Comparison of ENCODE assay signal across 1 cellular context in the genomic region with DNA sequence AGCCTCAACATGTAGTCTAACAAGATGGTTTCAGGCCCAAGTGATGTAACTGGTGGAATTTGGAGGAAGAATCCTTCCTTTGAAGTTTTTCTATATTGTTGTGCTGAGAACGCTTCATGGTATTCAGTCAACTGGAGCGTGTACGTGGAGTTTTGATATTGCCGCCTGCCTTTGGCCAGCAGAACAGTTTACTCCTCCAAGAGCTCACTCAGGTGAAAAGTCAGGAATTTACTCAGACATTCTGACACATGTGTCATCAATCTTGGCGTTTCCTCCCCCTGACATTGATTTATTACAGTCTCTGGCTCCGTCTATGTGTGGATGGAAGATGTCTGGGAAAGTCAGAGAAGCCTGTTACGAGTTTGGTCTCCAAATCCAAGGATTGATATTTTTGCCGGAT.
TF ChIP-seq lines count a peak whose summit lies in the region.

No MANE protein-coding gene starts in this region.

TF ChIP-seq in K562, 482 proteins besides CTCF, POLR2A, EP300 and RAD21 (continued from another document):
- TF ChIP-seq STAT5B (CRISPR knock-in tag; IDR thresholded peaks at IDR 0.05), result no peak
- TF ChIP-seq SFPQ (IDR thresholded peaks at IDR 0.05; ENCODE audit: low read depth, low read length), result no peak
- TF ChIP-seq SMAD4 (CRISPR knock-in tag; conservative IDR thresholded peaks at IDR 0.05), result 0 out of 2 replicates have a peak, but pooled peaks have one; percentile 31
- TF ChIP-seq ZNF785 (CRISPR knock-in tag; IDR thresholded peaks at IDR 0.05), result no peak
- TF ChIP-seq ARID1B (IDR thresholded peaks at IDR 0.05), result no peak
- TF ChIP-seq RBM25 (IDR thresholded peaks at IDR 0.05; ENCODE audit: low read depth, low read length, severe bottlenecking), result no peak
- peak; percentile 45; the same call in 1 of the 2 replicates for TF ChIP-seq LEF1 (IDR thresholded peaks at IDR 0.05)
- TF ChIP-seq ZNF431 (CRISPR knock-in tag; IDR thresholded peaks at IDR 0.05), result no peak
- TF ChIP-seq CXXC5 (CRISPR knock-in tag; IDR thresholded peaks at IDR 0.05), result 0 out of 2 replicates have a peak, but pooled peaks have one; percentile 25
- TF ChIP-seq KDM5B (IDR thresholded peaks at IDR 0.05; ENCODE audit: insufficient replicate concordance, low read depth, low read length), result no peak
- TF ChIP-seq, protein P1, sequence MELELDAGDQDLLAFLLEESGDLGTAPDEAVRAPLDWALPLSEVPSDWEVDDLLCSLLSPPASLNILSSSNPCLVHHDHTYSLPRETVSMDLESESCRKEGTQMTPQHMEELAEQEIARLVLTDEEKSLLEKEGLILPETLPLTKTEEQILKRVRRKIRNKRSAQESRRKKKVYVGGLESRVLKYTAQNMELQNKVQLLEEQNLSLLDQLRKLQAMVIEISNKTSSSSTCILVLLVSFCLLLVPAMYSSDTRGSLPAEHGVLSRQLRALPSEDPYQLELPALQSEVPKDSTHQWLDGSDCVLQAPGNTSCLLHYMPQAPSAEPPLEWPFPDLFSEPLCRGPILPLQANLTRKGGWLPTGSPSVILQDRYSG (tag; conservative IDR thresholded peaks at IDR 0.05; ENCODE audit: low read depth), result no peak
- no peak for TF ChIP-seq HNRNPUL1 (IDR thresholded peaks at IDR 0.05; ENCODE audit: low read length)
- TF ChIP-seq RBM17 (IDR thresholded peaks at IDR 0.05; ENCODE audit: borderline replicate concordance, low read depth, low read length), result no peak
- TF ChIP-seq CREB1 (IDR thresholded peaks at IDR 0.05), result no peak
- no peak for TF ChIP-seq CREB1 (CRISPR knock-in tag; IDR thresholded peaks at IDR 0.05)
- peak; percentile 98 for TF ChIP-seq PKNOX1 (IDR thresholded peaks at IDR 0.05)
- no peak for TF ChIP-seq MCM5 (IDR thresholded peaks at IDR 0.05; ENCODE audit: low read depth)
- TF ChIP-seq, protein P2, sequence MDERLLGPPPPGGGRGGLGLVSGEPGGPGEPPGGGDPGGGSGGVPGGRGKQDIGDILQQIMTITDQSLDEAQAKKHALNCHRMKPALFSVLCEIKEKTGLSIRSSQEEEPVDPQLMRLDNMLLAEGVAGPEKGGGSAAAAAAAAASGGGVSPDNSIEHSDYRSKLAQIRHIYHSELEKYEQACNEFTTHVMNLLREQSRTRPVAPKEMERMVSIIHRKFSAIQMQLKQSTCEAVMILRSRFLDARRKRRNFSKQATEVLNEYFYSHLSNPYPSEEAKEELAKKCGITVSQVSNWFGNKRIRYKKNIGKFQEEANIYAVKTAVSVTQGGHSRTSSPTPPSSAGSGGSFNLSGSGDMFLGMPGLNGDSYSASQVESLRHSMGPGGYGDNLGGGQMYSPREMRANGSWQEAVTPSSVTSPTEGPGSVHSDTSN (CRISPR knock-in tag; IDR thresholded peaks at IDR 0.05; ENCODE audit: low read depth), result peak; percentile 84
- TF ChIP-seq, protein P2 (tag; conservative IDR thresholded peaks at IDR 0.05; ENCODE audit: low read depth), result peak; percentile 96
